ENCODE assay signal across 1 cellular context in genomic region chr12:120481022-120481767, GRCh38.
TF ChIP-seq lines count a peak whose summit lies in the region.

No MANE protein-coding gene starts in this region.

TF ChIP-seq in K562, 482 proteins besides CTCF, POLR2A, EP300 and RAD21:
- TF ChIP-seq RBM22 (IDR thresholded peaks at IDR 0.05; ENCODE audit: low read depth, low read length, poor library complexity, severe bottlenecking) (no peak), CBFA2T2 (conservative IDR thresholded peaks at IDR 0.05) (peak; percentile 61), SOX6 (IDR thresholded peaks at IDR 0.05) (peak; percentile 85), CREM (IDR thresholded peaks at IDR 0.05; ENCODE audit: low read depth) (0 out of 2 replicates have a peak, but pooled peaks have one; percentile 49), ZNF445 (CRISPR knock-in tag; IDR thresholded peaks at IDR 0.05; ENCODE audit: low read depth) (no peak), FOXA3 (CRISPR knock-in tag; conservative IDR thresholded peaks at IDR 0.05 in 1 of 2, IDR thresholded peaks at IDR 0.05 in 1 of 2) (no peak), ARID1B (IDR thresholded peaks at IDR 0.05) (peak; percentile 89), RBM34 (IDR thresholded peaks at IDR 0.05; ENCODE audit: borderline replicate concordance, insufficient read depth, low read length) (no peak), MAFG (tag; conservative IDR thresholded peaks at IDR 0.05) (no peak), MEF2A (IDR thresholded peaks at IDR 0.05; ENCODE audit: control insufficient read depth, low read depth, low read length) (no peak), SRSF9 (IDR thresholded peaks at IDR 0.05; ENCODE audit: borderline replicate concordance, low read depth, low read length) (no peak), HMBOX1 (IDR thresholded peaks at IDR 0.05) (peak; percentile 71), TRIM24 (IDR thresholded peaks at IDR 0.05) (0 out of 4 replicates have a peak, but pooled peaks of 1 of the 2 experiments have one; percentile 34), KLF16 (IDR thresholded peaks at IDR 0.05) (peak; percentile 65), ZNF561 (CRISPR knock-in tag; conservative IDR thresholded peaks at IDR 0.05) (no peak), SMARCA4 (IDR thresholded peaks at IDR 0.05) (peak; percentile 83), E2F3 (CRISPR knock-in tag; IDR thresholded peaks at IDR 0.05) (no peak), GABPA (tag; conservative IDR thresholded peaks at IDR 0.05; ENCODE audit: low read depth) (0 out of 2 replicates have a peak, but pooled peaks have one; percentile 36), NCOR1 (IDR thresholded peaks at IDR 0.05) (peak; percentile 54; the same call in 1 of the 2 replicates), SMARCC2 (IDR thresholded peaks at IDR 0.05; ENCODE audit: low read depth) (peak; percentile 72), JUND (IDR thresholded peaks at IDR 0.05; ENCODE audit: borderline replicate concordance, low read depth, low read length) (peak; percentile 26; the same call in 1 of the 2 replicates), JUND (tag; IDR thresholded peaks at IDR 0.05; ENCODE audit: borderline replicate concordance, low read depth, low read length) (no peak), MEIS2 (IDR thresholded peaks at IDR 0.05; ENCODE audit: partially characterized antibody) (peak; percentile 76), RCOR1 (IDR thresholded peaks at IDR 0.05; ENCODE audit: borderline replicate concordance in 1 of 2, low read depth in 2 of 2, low read length in 2 of 2) (peak in 1 of 2 experiments; percentile 51; a peak in 1 of 4 replicates), ZNF766 (CRISPR knock-in tag; conservative IDR thresholded peaks at IDR 0.05) (0 out of 2 replicates have a peak, but pooled peaks have one; percentile 42), STAT5A (IDR thresholded peaks at IDR 0.05; ENCODE audit: borderline replicate concordance, low read length) (peak; percentile 38; the same call in 1 of the 2 replicates), BRCA1 (IDR thresholded peaks at IDR 0.05) (no peak), BRCA1 (CRISPR knock-in tag; IDR thresholded peaks at IDR 0.05) (no peak), DPF2 (IDR thresholded peaks at IDR 0.05) (peak; percentile 82), RHOXF2B (CRISPR knock-in tag; conservative IDR thresholded peaks at IDR 0.05) (no peak), PHTF2 (CRISPR knock-in tag; IDR thresholded peaks at IDR 0.05) (no peak), NKRF (IDR thresholded peaks at IDR 0.05; ENCODE audit: borderline replicate concordance) (no peak), HCFC1 (IDR thresholded peaks at IDR 0.05; ENCODE audit: low read depth, low read length) (no peak), NR2C1 (IDR thresholded peaks at IDR 0.05) (no peak), NR2C1 (tag; IDR thresholded peaks at IDR 0.05) (no peak), COPS2 (conservative IDR thresholded peaks at IDR 0.05) (no peak), MTA1 (IDR thresholded peaks at IDR 0.05; ENCODE audit: borderline replicate concordance) (0 out of 2 replicates have a peak, but pooled peaks have one; percentile 11), ZC3H11A (IDR thresholded peaks at IDR 0.05; ENCODE audit: low read depth, low read length) (no peak), FOSL1 (tag; conservative IDR thresholded peaks at IDR 0.05) (peak; percentile 55; the same call in 1 of the 2 replicates), LEF1 (IDR thresholded peaks at IDR 0.05) (0 out of 2 replicates have a peak, but pooled peaks have one; percentile 44), MTA3 (IDR thresholded peaks at IDR 0.05; ENCODE audit: borderline replicate concordance) (no peak), CBX5 (IDR thresholded peaks at IDR 0.05; ENCODE audit: borderline replicate concordance, low read depth) (no peak), SMARCE1 (IDR thresholded peaks at IDR 0.05) (peak; percentile 83), KHSRP (IDR thresholded peaks at IDR 0.05) (no peak), ZNF24 (IDR thresholded peaks at IDR 0.05) (no peak), CHD1 (IDR thresholded peaks at IDR 0.05; ENCODE audit: low read length) (no peak), NCOA2 (IDR thresholded peaks at IDR 0.05; ENCODE audit: partially characterized antibody in 2 of 2) (no peak), MEF2D (tag; conservative IDR thresholded peaks at IDR 0.05; ENCODE audit: low read depth) (peak; percentile 84), CBFA2T3 (IDR thresholded peaks at IDR 0.05) (peak; percentile 77), POLR2AphosphoS2 (IDR thresholded peaks at IDR 0.05; ENCODE audit: low read length) (no peak), MTA2 (IDR thresholded peaks at IDR 0.05; ENCODE audit: low read depth) (peak; percentile 35; the same call in 1 of the 2 replicates), ZNF197 (CRISPR knock-in tag; IDR thresholded peaks at IDR 0.05; ENCODE audit: low read depth) (peak; percentile 62; the same call in 1 of the 2 replicates), TBL1XR1 (IDR thresholded peaks at IDR 0.05; ENCODE audit: low read length in 2 of 2) (peak in 1 of 2 experiments; percentile 46; a peak in 1 of 4 replicates), SREBF2 (CRISPR knock-in tag; IDR thresholded peaks at IDR 0.05) (no peak), ZBTB17 (CRISPR knock-in tag; IDR thresholded peaks at IDR 0.05) (no peak), TCF3 (CRISPR knock-in tag; IDR thresholded peaks at IDR 0.05) (peak; percentile 77), TFAM (CRISPR knock-in tag; conservative IDR thresholded peaks at IDR 0.05) (no peak), TAL1 (IDR thresholded peaks at IDR 0.05) (peak; percentile 76), FOXM1 (IDR thresholded peaks at IDR 0.05; ENCODE audit: low read depth) (peak; percentile 29; the same call in 1 of the 2 replicates), FOXM1 (CRISPR knock-in tag; IDR thresholded peaks at IDR 0.05; ENCODE audit: low read depth) (no peak), TEAD4 (IDR thresholded peaks at IDR 0.05; ENCODE audit: low read length) (peak; percentile 87), TEAD4 (CRISPR knock-in tag; IDR thresholded peaks at IDR 0.05; ENCODE audit: borderline replicate concordance) (no peak)
- TF ChIP-seq, protein P1, sequence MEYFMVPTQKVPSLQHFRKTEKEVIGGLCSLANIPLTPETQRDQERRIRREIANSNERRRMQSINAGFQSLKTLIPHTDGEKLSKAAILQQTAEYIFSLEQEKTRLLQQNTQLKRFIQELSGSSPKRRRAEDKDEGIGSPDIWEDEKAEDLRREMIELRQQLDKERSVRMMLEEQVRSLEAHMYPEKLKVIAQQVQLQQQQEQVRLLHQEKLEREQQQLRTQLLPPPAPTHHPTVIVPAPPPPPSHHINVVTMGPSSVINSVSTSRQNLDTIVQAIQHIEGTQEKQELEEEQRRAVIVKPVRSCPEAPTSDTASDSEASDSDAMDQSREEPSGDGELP (CRISPR knock-in tag; IDR thresholded peaks at IDR 0.05; ENCODE audit: borderline replicate concordance) = no peak
- TF ChIP-seq, protein P2, sequence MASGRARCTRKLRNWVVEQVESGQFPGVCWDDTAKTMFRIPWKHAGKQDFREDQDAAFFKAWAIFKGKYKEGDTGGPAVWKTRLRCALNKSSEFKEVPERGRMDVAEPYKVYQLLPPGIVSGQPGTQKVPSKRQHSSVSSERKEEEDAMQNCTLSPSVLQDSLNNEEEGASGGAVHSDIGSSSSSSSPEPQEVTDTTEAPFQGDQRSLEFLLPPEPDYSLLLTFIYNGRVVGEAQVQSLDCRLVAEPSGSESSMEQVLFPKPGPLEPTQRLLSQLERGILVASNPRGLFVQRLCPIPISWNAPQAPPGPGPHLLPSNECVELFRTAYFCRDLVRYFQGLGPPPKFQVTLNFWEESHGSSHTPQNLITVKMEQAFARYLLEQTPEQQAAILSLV (tag; IDR thresholded peaks at IDR 0.05) = no peak
- TF ChIP-seq, protein P3, sequence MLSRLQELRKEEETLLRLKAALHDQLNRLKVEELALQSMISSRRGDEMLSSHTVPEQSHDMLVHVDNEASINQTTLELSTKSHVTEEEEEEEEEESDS (CRISPR knock-in tag; IDR thresholded peaks at IDR 0.05) = no peak
- TF ChIP-seq, protein P4, sequence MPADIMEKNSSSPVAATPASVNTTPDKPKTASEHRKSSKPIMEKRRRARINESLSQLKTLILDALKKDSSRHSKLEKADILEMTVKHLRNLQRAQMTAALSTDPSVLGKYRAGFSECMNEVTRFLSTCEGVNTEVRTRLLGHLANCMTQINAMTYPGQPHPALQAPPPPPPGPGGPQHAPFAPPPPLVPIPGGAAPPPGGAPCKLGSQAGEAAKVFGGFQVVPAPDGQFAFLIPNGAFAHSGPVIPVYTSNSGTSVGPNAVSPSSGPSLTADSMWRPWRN (IDR thresholded peaks at IDR 0.05; ENCODE audit: low read depth) = peak; percentile 67
- TF ChIP-seq, protein P5, sequence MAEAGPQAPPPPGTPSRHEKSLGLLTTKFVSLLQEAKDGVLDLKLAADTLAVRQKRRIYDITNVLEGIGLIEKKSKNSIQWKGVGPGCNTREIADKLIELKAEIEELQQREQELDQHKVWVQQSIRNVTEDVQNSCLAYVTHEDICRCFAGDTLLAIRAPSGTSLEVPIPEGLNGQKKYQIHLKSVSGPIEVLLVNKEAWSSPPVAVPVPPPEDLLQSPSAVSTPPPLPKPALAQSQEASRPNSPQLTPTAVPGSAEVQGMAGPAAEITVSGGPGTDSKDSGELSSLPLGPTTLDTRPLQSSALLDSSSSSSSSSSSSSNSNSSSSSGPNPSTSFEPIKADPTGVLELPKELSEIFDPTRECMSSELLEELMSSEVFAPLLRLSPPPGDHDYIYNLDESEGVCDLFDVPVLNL (CRISPR knock-in tag; IDR thresholded peaks at IDR 0.05; ENCODE audit: low read depth) = no peak
- TF ChIP-seq, protein P6, sequence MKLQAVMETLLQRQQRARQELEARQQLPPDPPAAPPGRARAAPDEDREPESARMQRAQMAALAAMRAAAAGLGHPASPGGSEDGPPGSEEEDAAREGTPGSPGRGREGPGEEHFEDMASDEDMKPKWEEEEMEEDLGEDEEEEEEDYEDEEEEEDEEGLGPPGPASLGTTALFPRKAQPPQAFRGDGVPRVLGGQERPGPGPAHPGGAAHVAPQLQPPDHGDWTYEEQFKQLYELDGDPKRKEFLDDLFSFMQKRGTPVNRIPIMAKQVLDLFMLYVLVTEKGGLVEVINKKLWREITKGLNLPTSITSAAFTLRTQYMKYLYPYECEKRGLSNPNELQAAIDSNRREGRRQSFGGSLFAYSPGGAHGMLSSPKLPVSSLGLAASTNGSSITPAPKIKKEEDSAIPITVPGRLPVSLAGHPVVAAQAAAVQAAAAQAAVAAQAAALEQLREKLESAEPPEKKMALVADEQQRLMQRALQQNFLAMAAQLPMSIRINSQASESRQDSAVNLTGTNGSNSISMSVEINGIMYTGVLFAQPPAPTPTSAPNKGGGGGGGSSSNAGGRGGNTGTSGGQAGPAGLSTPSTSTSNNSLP (IDR thresholded peaks at IDR 0.05; ENCODE audit: borderline replicate concordance, low read depth, low read length) = peak; percentile 34; the same call in 1 of the 2 replicates
- TF ChIP-seq, protein P7, sequence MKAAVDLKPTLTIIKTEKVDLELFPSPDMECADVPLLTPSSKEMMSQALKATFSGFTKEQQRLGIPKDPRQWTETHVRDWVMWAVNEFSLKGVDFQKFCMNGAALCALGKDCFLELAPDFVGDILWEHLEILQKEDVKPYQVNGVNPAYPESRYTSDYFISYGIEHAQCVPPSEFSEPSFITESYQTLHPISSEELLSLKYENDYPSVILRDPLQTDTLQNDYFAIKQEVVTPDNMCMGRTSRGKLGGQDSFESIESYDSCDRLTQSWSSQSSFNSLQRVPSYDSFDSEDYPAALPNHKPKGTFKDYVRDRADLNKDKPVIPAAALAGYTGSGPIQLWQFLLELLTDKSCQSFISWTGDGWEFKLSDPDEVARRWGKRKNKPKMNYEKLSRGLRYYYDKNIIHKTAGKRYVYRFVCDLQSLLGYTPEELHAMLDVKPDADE (conservative IDR thresholded peaks at IDR 0.05; ENCODE audit: control insufficient read depth, low read depth, low read length) = no peak
- TF ChIP-seq, protein P8, sequence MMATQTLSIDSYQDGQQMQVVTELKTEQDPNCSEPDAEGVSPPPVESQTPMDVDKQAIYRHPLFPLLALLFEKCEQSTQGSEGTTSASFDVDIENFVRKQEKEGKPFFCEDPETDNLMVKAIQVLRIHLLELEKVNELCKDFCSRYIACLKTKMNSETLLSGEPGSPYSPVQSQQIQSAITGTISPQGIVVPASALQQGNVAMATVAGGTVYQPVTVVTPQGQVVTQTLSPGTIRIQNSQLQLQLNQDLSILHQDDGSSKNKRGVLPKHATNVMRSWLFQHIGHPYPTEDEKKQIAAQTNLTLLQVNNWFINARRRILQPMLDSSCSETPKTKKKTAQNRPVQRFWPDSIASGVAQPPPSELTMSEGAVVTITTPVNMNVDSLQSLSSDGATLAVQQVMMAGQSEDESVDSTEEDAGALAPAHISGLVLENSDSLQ (IDR thresholded peaks at IDR 0.05) = peak; percentile 45
- TF ChIP-seq, protein P9, sequence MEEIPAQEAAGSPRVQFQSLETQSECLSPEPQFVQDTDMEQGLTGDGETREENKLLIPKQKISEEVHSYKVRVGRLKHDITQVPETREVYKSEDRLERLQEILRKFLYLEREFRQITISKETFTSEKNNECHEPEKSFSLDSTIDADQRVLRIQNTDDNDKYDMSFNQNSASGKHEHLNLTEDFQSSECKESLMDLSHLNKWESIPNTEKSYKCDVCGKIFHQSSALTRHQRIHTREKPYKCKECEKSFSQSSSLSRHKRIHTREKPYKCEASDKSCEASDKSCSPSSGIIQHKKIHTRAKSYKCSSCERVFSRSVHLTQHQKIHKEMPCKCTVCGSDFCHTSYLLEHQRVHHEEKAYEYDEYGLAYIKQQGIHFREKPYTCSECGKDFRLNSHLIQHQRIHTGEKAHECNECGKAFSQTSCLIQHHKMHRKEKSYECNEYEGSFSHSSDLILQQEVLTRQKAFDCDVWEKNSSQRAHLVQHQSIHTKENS (CRISPR knock-in tag; IDR thresholded peaks at IDR 0.05) = no peak
